ENCODE assay signal across 8 cellular contexts in genomic region chr6:108558372-108559096, GRCh38. TPM values are rescaled to one million over a fixed set of nuclear protein-coding genes. Genes with fewer than 3 reads are reported as not detected.
DNase-seq lines count a peak whose midpoint lies in the region; ATAC-seq and TF ChIP-seq lines count a peak whose summit lies in the region.

No MANE protein-coding gene starts in this region.

- H3K27ac Mint-ChIP-seq in naive thymus-derived CD8-positive, alpha-beta T cell = peak overlapping the region; percentile 93 to 100 (median 98)
- peak overlapping the region; percentile 95 for H3K27ac Mint-ChIP-seq in stimulated activated memory B cell treated with anti-CD40 and anti-IgM and Interleukin-4, amounts not matched to agents 10 μg/mL and 1 μg/mL and 100 μg/mL, for 72 hours

- peak; percentile 67 to 74 for ATAC-seq in naive thymus-derived CD8-positive, alpha-beta T cell
- ATAC-seq in stimulated activated memory B cell treated with anti-CD40 and anti-IgM and Interleukin-4, amounts not matched to agents 10 μg/mL and 1 μg/mL and 100 μg/mL, for 72 hours = peak; percentile 82

- DNase-seq in DMS79 (lab: John Stamatoyannopoulos, UW) (peak; percentile 68), H4 (ENCODE audit: low spot score) (peak; percentile 95), LoVo (ENCODE audit: low spot score) (peak; percentile 99), RPMI8226 (peak; percentile 97), fibroblast of mammary gland (ENCODE audit: low read depth) (peak; percentile 99)
- DNase-seq in activated T-helper 9 cell treated with anti-CD3 and anti-CD28 coated beads, Interleukin-2, amount 50 U/mL, for 16 hours (ENCODE audit: low read depth) = peak; percentile 96
- DNase-seq in naive thymus-derived CD8-positive, alpha-beta T cell = peak; percentile 94 to 99 (median 96)

- peaks cover 0 to 10% (median 0%) of the 10 kb centered on the region in 3 donors for H3K36me3 Mint-ChIP-seq in naive thymus-derived CD8-positive, alpha-beta T cell
- peaks cover 19% of the 10 kb centered on the region for H3K36me3 Mint-ChIP-seq in stimulated activated memory B cell treated with anti-CD40 and anti-IgM and Interleukin-4, amounts not matched to agents 10 μg/mL and 1 μg/mL and 100 μg/mL, for 72 hours

- H3K4me1 Mint-ChIP-seq in naive thymus-derived CD8-positive, alpha-beta T cell = peaks cover 13 to 33% (median 22%) of the 10 kb centered on the region in 4 donors
- H3K4me1 Mint-ChIP-seq in stimulated activated memory B cell treated with anti-CD40 and anti-IgM and Interleukin-4, amounts not matched to agents 10 μg/mL and 1 μg/mL and 100 μg/mL, for 72 hours = peaks cover 28% of the 10 kb centered on the region

- TF ChIP-seq CTCF in fibroblast of mammary gland (conservative IDR thresholded peaks at IDR 0.05; ENCODE audit: control insufficient read depth, insufficient read depth, low read depth, low read length) = no peak

- H3K9me3 Mint-ChIP-seq in naive thymus-derived CD8-positive, alpha-beta T cell = no peaks in the 10 kb centered on the region
- H3K9me3 Mint-ChIP-seq in stimulated activated memory B cell treated with anti-CD40 and anti-IgM and Interleukin-4, amounts not matched to agents 10 μg/mL and 1 μg/mL and 100 μg/mL, for 72 hours = peaks cover 3% of the 10 kb centered on the region

- H3K4me3 Mint-ChIP-seq in naive thymus-derived CD8-positive, alpha-beta T cell = peak overlapping the region; percentile 90 to 98 (median 96)
- peak overlapping the region; percentile 89 for H3K4me3 Mint-ChIP-seq in stimulated activated memory B cell treated with anti-CD40 and anti-IgM and Interleukin-4, amounts not matched to agents 10 μg/mL and 1 μg/mL and 100 μg/mL, for 72 hours

- POLR2A ChIA-PET in naive thymus-derived CD8-positive, alpha-beta T cell (lab: Charles Lee) = interaction anchor here (0.6 to 2.9 kb wide), 26 partner anchors 9 to 1482 kb away, joined by 3 to 32 read pairs (median 4); partner anchors contain the start of genes ARMC2, CD164, CEP57L1 and MICAL1

- peak overlapping the region; percentile 90 for H3K4me3 ChIP-seq in fibroblast of mammary gland (ENCODE audit: control insufficient read depth, low read depth, low read length)

- H3K27me3 Mint-ChIP-seq in naive thymus-derived CD8-positive, alpha-beta T cell = peaks cover 0 to 6% (median 0%) of the 10 kb centered on the region in 5 donors
- no peaks in the 10 kb centered on the region for H3K27me3 Mint-ChIP-seq in stimulated activated memory B cell treated with anti-CD40 and anti-IgM and Interleukin-4, amounts not matched to agents 10 μg/mL and 1 μg/mL and 100 μg/mL, for 72 hours

RNA-seq across cellular contexts. Expression of gene FOXO3, which starts 2.2 kb away (rescaled TPM):
- 6.2 and 7.2 TPM in 2 replicates for total RNA-seq in H4 (2014; rRNA removed; shearing (Covaris generic))
- total RNA-seq in naive thymus-derived CD8-positive, alpha-beta T cell = 10 to 100 TPM; 23.2 to 24.4 TPM
- polyA plus RNA-seq in naive thymus-derived CD8-positive, alpha-beta T cell = 10 to 100 TPM; 14.5 to 18.6 (median 14.7) TPM

Comparison
In these comparisons a context has a peak if more than half of its experiments do, and no peak if none do; other contexts are left out.
1. Peak in every context shown above with its lines: DNase-seq, ATAC-seq and H3K4me3 ChIP-seq.